ENCODE assay signal across 1 cellular context in the genomic region with DNA sequence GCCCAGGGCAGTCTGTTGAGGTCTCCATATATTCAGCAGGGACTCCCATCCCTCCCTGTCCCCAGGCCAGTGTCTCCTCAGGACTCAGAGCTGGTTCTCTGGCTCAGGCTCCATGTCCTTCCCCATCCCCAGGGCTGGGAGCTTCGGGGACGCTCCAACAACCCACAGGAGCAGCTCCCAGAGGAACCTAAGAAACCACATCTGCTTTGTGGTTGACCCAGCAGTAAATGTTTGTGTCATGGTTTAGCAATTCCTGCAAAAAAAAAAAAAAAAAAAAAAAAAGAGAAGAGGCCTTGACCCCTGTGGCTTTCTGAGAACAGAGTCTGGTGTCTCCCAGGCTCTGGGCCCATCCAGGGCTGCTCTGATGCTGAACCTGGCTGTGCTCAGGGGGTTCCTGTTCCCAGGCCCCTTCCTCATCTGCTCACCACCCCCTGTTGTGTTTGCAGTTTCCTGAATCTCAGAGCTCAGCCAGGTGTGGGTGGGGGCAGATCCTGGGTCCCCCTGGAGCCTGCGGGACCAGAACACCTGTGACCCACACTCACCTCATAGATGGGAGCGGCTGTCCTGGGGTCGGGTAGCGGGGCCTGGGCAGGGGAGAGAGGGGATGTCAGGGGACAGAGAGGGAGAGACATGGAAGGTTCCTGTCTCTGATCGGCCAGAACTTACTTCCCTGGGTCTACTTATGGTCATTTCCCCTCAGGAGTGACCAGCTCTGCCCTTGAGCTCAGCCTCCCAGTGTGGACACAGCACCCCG.
TF ChIP-seq lines count a peak whose summit lies in the region.

No MANE protein-coding gene starts in this region.

TF ChIP-seq in K562, 482 proteins besides CTCF, POLR2A, EP300 and RAD21 (continued from another document):
- TF ChIP-seq, protein P1, sequence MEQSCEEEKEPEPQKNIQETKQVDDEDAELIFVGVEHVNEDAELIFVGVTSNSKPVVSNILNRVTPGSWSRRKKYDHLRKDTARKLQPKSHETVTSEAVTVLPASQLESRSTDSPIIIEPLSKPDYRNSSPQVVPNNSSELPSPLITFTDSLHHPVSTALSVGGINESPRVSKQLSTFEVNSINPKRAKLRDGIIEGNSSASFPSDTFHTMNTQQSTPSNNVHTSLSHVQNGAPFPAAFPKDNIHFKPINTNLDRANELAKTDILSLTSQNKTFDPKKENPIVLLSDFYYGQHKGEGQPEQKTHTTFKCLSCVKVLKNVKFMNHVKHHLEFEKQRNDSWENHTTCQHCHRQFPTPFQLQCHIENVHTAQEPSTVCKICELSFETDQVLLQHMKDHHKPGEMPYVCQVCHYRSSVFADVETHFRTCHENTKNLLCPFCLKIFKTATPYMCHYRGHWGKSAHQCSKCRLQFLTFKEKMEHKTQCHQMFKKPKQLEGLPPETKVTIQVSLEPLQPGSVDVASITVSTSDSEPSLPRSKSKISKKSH (CRISPR knock-in tag; IDR thresholded peaks at IDR 0.05), result no peak
- TF ChIP-seq, protein P2, sequence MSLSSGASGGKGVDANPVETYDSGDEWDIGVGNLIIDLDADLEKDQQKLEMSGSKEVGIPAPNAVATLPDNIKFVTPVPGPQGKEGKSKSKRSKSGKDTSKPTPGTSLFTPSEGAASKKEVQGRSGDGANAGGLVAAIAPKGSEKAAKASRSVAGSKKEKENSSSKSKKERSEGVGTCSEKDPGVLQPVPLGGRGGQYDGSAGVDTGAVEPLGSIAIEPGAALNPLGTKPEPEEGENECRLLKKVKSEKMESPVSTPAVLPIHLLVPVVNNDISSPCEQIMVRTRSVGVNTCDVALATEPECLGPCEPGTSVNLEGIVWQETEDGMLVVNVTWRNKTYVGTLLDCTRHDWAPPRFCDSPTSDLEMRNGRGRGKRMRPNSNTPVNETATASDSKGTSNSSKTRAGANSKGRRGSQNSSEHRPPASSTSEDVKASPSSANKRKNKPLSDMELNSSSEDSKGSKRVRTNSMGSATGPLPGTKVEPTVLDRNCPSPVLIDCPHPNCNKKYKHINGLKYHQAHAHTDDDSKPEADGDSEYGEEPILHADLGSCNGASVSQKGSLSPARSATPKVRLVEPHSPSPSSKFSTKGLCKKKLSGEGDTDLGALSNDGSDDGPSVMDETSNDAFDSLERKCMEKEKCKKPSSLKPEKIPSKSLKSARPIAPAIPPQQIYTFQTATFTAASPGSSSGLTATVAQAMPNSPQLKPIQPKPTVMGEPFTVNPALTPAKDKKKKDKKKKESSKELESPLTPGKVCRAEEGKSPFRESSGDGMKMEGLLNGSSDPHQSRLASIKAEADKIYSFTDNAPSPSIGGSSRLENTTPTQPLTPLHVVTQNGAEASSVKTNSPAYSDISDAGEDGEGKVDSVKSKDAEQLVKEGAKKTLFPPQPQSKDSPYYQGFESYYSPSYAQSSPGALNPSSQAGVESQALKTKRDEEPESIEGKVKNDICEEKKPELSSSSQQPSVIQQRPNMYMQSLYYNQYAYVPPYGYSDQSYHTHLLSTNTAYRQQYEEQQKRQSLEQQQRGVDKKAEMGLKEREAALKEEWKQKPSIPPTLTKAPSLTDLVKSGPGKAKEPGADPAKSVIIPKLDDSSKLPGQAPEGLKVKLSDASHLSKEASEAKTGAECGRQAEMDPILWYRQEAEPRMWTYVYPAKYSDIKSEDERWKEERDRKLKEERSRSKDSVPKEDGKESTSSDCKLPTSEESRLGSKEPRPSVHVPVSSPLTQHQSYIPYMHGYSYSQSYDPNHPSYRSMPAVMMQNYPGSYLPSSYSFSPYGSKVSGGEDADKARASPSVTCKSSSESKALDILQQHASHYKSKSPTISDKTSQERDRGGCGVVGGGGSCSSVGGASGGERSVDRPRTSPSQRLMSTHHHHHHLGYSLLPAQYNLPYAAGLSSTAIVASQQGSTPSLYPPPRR (CRISPR knock-in tag; IDR thresholded peaks at IDR 0.05; ENCODE audit: borderline replicate concordance), result no peak
- TF ChIP-seq SRSF1 (IDR thresholded peaks at IDR 0.05; ENCODE audit: low read depth, low read length), result no peak
- TF ChIP-seq GATAD2A (IDR thresholded peaks at IDR 0.05), result no peak
- no peak for TF ChIP-seq TCF7L2 (IDR thresholded peaks at IDR 0.05; ENCODE audit: low read depth, low read length)
